In genomic region chrX:85992811-85993229, GRCh38 we compare ENCODE assay signal across 10 cellular contexts. TPM values are rescaled to one million over a fixed set of nuclear protein-coding genes. Genes with fewer than 3 reads are reported as not detected.
DNase-seq lines count a peak whose midpoint lies in the region; ATAC-seq and TF ChIP-seq lines count a peak whose summit lies in the region.
"Had no signal": no experiment of that assay in that cellular context is flagged by ENCODE, and none has a peak within 500 bp of the region (broad histone marks: within the 10 kb centered on the region; RNA-seq: fewer than 3 reads in every experiment).

No MANE protein-coding gene starts in this region.

- peaks cover 24% of the 10 kb centered on the region for H3K4me1 Mint-ChIP-seq in activated T-helper 17 cell treated with anti-CD3 and anti-CD28 coated beads, Interleukin-2, amount 50 U/mL, for 72 hours

- peak; percentile 81 for DNase-seq in DMS53 treated with DMSO at 0.1 percent for 48 hours (lab: John Stamatoyannopoulos, UW; ENCODE audit: unreplicated experiment)
- peak; percentile 38 for DNase-seq in IMR-90
- DNase-seq in kidney tubule cell (ENCODE audit: low spot score) = peak; percentile 43
- no peak for DNase-seq in superior temporal gyrus (ENCODE audit: extremely low spot score)
- DNase-seq in activated gamma-delta T cell treated with Interleukin-2 at 50 U/mL for 16 hours = no peak
- DNase-seq in putamen (ENCODE audit: low spot score) = no peak
- DNase-seq: amniotic stem cell, heart left ventricle, tibial artery had no signal

- H2BK120ac ChIP-seq in IMR-90 (ENCODE audit: low read depth, low read length) = no peak overlapping the region

- H3K27ac Mint-ChIP-seq in activated T-helper 17 cell treated with anti-CD3 and anti-CD28 coated beads, Interleukin-2, amount 50 U/mL, for 72 hours = peak overlapping the region; percentile 36

- H4K91ac ChIP-seq in IMR-90 (ENCODE audit: insufficient read depth, low read depth, low read length) = no peak overlapping the region

- H3K56ac ChIP-seq in IMR-90 (ENCODE audit: extremely low read depth, insufficient read depth, low read length) = no peak overlapping the region

- WGBS in IMR-90 (ENCODE audit: extremely low coverage in 2 of 2, insufficient read length in 1 of 2), 2 experiments = no CpG with 5 or more reads among the region's 3 CpGs

- H2BK20ac ChIP-seq in IMR-90 (ENCODE audit: low read depth, low read length) = no peak overlapping the region

- H3K4me3 Mint-ChIP-seq in activated T-helper 17 cell treated with anti-CD3 and anti-CD28 coated beads, Interleukin-2, amount 50 U/mL, for 72 hours = no peak overlapping the region

- no peak overlapping the region for H3K27ac ChIP-seq in IMR-90 (ENCODE audit: insufficient read depth, low read length)
- H3K27ac ChIP-seq: heart left ventricle, tibial artery had no signal

- no peak overlapping the region for H3K18ac ChIP-seq in IMR-90 (ENCODE audit: low read depth, low read length)

- dilution Hi-C loops in IMR-90 (cut with HindIII; ENCODE audit: low sequenced_read_pairs, unreplicated experiment) = no loop called here

- in situ Hi-C loops in IMR-90 (cut with MboI; ENCODE audit: low sequenced_read_pairs) = no loop called here

- H2AK9ac ChIP-seq in IMR-90 (replicated peaks; ENCODE audit: low read depth, low read length, poor library complexity) = no peak overlapping the region

- no peak overlapping the region for H2BK5ac ChIP-seq in IMR-90 (ENCODE audit: low read depth, low read length, poor library complexity, severe bottlenecking)

- POLR2A ChIA-PET in IMR-90 (lab: Charles Lee; ENCODE audit: unreplicated experiment) = no interaction called here

- H2AFZ ChIP-seq in IMR-90 (replicated peaks; ENCODE audit: low read length, poor library complexity) = no peak overlapping the region

- no peak for TF ChIP-seq POLR2A in IMR-90 (IDR thresholded peaks at IDR 0.05; ENCODE audit: low read depth, low read length)

- no peak overlapping the region for H2BK15ac ChIP-seq in IMR-90 (ENCODE audit: low read depth, low read length)

- no peaks in the 10 kb centered on the region for H3K9me3 ChIP-seq in IMR-90 (ENCODE audit: control insufficient read depth, insufficient read depth, low read length)
- H3K9me3 ChIP-seq: tibial artery had no signal

- H3K4ac ChIP-seq in IMR-90 (ENCODE audit: low read depth, low read length) = no peak overlapping the region

- H4K20me1 ChIP-seq in IMR-90 (ENCODE audit: insufficient read depth, low read length) = peaks cover 5% of the 10 kb centered on the region; the same call in 1 of the 2 replicates

- no peak overlapping the region for H4K5ac ChIP-seq in IMR-90 (ENCODE audit: low read depth, low read length)

- no peaks in the 10 kb centered on the region for H3K36me3 Mint-ChIP-seq in activated T-helper 17 cell treated with anti-CD3 and anti-CD28 coated beads, Interleukin-2, amount 50 U/mL, for 72 hours (ENCODE audit: low read depth)

- H3K9me3 Mint-ChIP-seq in activated T-helper 17 cell treated with anti-CD3 and anti-CD28 coated beads, Interleukin-2, amount 50 U/mL, for 72 hours = no peaks in the 10 kb centered on the region

- H3K4me2 ChIP-seq in IMR-90 (ENCODE audit: low read depth, low read length) = no peak overlapping the region; the same call in 1 of the 2 replicates

- TF ChIP-seq CTCF in IMR-90 (conservative IDR thresholded peaks at IDR 0.05; ENCODE audit: low read depth, low read length) = no peak

- no TSS peak for BruUV-seq in IMR-90 (replicated peaks; lab: Mats Ljungman, UMichigan)

- no peaks in the 10 kb centered on the region for H3K36me3 ChIP-seq in IMR-90 (ENCODE audit: control insufficient read depth, insufficient read depth, low read length)
- H3K36me3 ChIP-seq: heart left ventricle, tibial artery had no signal

- no peak overlapping the region for H3K9ac ChIP-seq in IMR-90 (ENCODE audit: low read depth, low read length)

- no peak overlapping the region for H2AK5ac ChIP-seq in IMR-90 (ENCODE audit: low read depth, low read length)

- H3K23ac ChIP-seq in IMR-90 (ENCODE audit: low read depth, low read length) = no peak overlapping the region

- H3K4me1 ChIP-seq in IMR-90 (ENCODE audit: control insufficient read depth, insufficient read depth, low read length) = peaks cover 6% of the 10 kb centered on the region; the same call in 1 of the 2 replicates
- H3K4me1 ChIP-seq: tibial artery had no signal

- no peak for TF ChIP-seq RAD21 in IMR-90 (IDR thresholded peaks at IDR 0.05; ENCODE audit: low read length)

- H3K4me3 ChIP-seq in IMR-90 (ENCODE audit: insufficient read depth, low read depth, low read length) = no peak overlapping the region
- H3K4me3 ChIP-seq: heart left ventricle, tibial artery had no signal

- no peaks in the 10 kb centered on the region for H3K27me3 Mint-ChIP-seq in activated T-helper 17 cell treated with anti-CD3 and anti-CD28 coated beads, Interleukin-2, amount 50 U/mL, for 72 hours

- H3K9me1 ChIP-seq in IMR-90 (ENCODE audit: insufficient read depth, low read length) = no peaks in the 10 kb centered on the region

- no peaks in the 10 kb centered on the region for H3K27me3 ChIP-seq in IMR-90 (ENCODE audit: control insufficient read depth, insufficient read depth, low read length)
- H3K27me3 ChIP-seq: heart left ventricle, tibial artery had no signal

- peak; percentile 48 for ATAC-seq in IMR-90 (ENCODE audit: low read depth)
- peak; percentile 79 for ATAC-seq in activated T-helper 17 cell treated with anti-CD3 and anti-CD28 coated beads, Interleukin-2, amount 50 U/mL, for 72 hours (replicated peaks)

- intact Hi-C loops in IMR-90 (cut with micrococcal nuclease) = no loop called here

- H3K79me1 ChIP-seq in IMR-90 (ENCODE audit: low read depth in 1 of 2, low read length in 2 of 2) = peaks cover 6 to 26% of the 10 kb centered on the region in 2 experiments; a peak in 3 of 4 replicates

- H4K8ac ChIP-seq in IMR-90 (ENCODE audit: low read depth in 2 of 2, low read length in 2 of 2) = no peak overlapping the region

- CTCF ChIA-PET in IMR-90 (lab: Yijun Ruan, JAX) = no interaction called here

- no peak overlapping the region for H3K14ac ChIP-seq in IMR-90 (replicated peaks; ENCODE audit: low read depth, low read length)

TF ChIP-seq in IMR-90, 13 proteins besides CTCF, POLR2A, EP300 and RAD21:
- TF ChIP-seq RFX5 (IDR thresholded peaks at IDR 0.05; ENCODE audit: low read depth, low read length) (no peak), FOS (IDR thresholded peaks at IDR 0.05; ENCODE audit: low read depth, low read length) (0 out of 2 replicates have a peak, but pooled peaks have one; percentile 8), MAZ (IDR thresholded peaks at IDR 0.05; ENCODE audit: borderline replicate concordance, low read depth, low read length) (no peak), MXI1 (IDR thresholded peaks at IDR 0.05; ENCODE audit: borderline replicate concordance, low read depth, low read length) (no peak)

RNA-seq across cellular contexts. Expression of gene CHM, which starts 54.5 kb away (rescaled TPM):
- total RNA-seq in IMR-90 (2012; rRNA removed) = 21.7 and 27.2 TPM in 2 replicates
- 10.2 and 11.9 TPM in 2 replicates for polyA plus RNA-seq in IMR-90 (2012; rRNA removed)
- polyA plus RNA-seq in IMR-90 (2012; cell fraction: cytosol; rRNA removed) = 2.5 and 2.7 TPM in 2 replicates
- polyA plus RNA-seq in IMR-90 (2012; cell fraction: nucleus; rRNA removed; ENCODE audit: low replicate concordance) = 2.1 and 16.6 TPM in 2 replicates
- 10 to 100 TPM; 14.8 to 20.5 TPM for total RNA-seq in activated T-helper 17 cell treated with anti-CD3 and anti-CD28 coated beads, Interleukin-2, amount 50 U/mL, for 72 hours

Comparison
In these comparisons a context has a peak if more than half of its experiments do, and no peak if none do; other contexts are left out.
1. DNase-seq: peak in DMS53 treated with DMSO at 0.1 percent for 48 hours (single experiment), IMR-90 (single experiment) and kidney tubule cell (single experiment); none in superior temporal gyrus (single experiment), activated gamma-delta T cell treated with Interleukin-2 at 50 U/mL for 16 hours (single experiment) and putamen (single experiment).